Comparison of ENCODE assay signal across 8 cellular contexts in genomic region chr1:1788646-1789431, GRCh38. TPM values are rescaled to one million over a fixed set of nuclear protein-coding genes. Genes with fewer than 3 reads are reported as not detected.
DNase-seq lines count a peak whose midpoint lies in the region; ATAC-seq and TF ChIP-seq lines count a peak whose summit lies in the region.

No MANE protein-coding gene starts in this region.

- H3K9me3 Mint-ChIP-seq in activated CD4-positive, alpha-beta T cell treated with anti-CD3 and anti-CD28 coated beads for 36 hours (ENCODE audit: low read depth) = no peaks in the 10 kb centered on the region
- H3K9me3 Mint-ChIP-seq in endodermal cell = no peaks in the 10 kb centered on the region

- H3K4me1 ChIP-seq in endodermal cell (ENCODE audit: control insufficient read depth, insufficient read depth, low read length) (no peaks in the 10 kb centered on the region), psoas muscle (peaks cover 7% of the 10 kb centered on the region)

- WGBS in endodermal cell (ENCODE audit: insufficient coverage in 1 of 2, insufficient read length in 1 of 2), 2 experiments = 92 to 95% methylated on average over 19 to 25 of the region's 25 CpGs
- WGBS in psoas muscle, 3 donors = 80 to 85% (median 81%) methylated on average over 25 of the region's 25 CpGs

- POLR2A ChIA-PET in activated CD4-positive, alpha-beta T cell treated with anti-CD3 and anti-CD28 coated beads for 36 hours (lab: Charles Lee) = no interaction called here

- no peak overlapping the region for H3K4me3 ChIP-seq in endodermal cell (ENCODE audit: low read length)
- no peak overlapping the region for H3K4me3 ChIP-seq in psoas muscle

- H3K4me1 Mint-ChIP-seq in activated CD4-positive, alpha-beta T cell treated with anti-CD3 and anti-CD28 coated beads for 36 hours = no peaks in the 10 kb centered on the region
- no peaks in the 10 kb centered on the region for H3K4me1 Mint-ChIP-seq in endodermal cell

- H3K27ac ChIP-seq in endodermal cell (ENCODE audit: low read depth, low read length) = no peak overlapping the region
- no peak overlapping the region for H3K27ac ChIP-seq in psoas muscle

- ATAC-seq in activated CD4-positive, alpha-beta T cell treated with anti-CD3 and anti-CD28 coated beads for 36 hours = no peak
- peak in 1 of 4 donors; percentile 44 for ATAC-seq in psoas muscle
- ATAC-seq in GM18909 (IDR thresholded peaks at IDR 0.05; ENCODE audit: poor library complexity, unreplicated experiment) = no peak
- ATAC-seq in HG02623 (IDR thresholded peaks at IDR 0.05; ENCODE audit: unreplicated experiment) = no peak

- intact Hi-C loops in activated CD4-positive, alpha-beta T cell treated with anti-CD3 and anti-CD28 coated beads for 36 hours (cut with DNase I, micrococcal nuclease) = no loop called here
- intact Hi-C loops in psoas muscle (cut with DNase I) = no loop called here

- H3K9me3 ChIP-seq in endodermal cell (ENCODE audit: control insufficient read depth, low read length) (no peaks in the 10 kb centered on the region), psoas muscle (no peaks in the 10 kb centered on the region)

- DNase-seq in activated CD4-positive, alpha-beta T cell treated with anti-CD3 and anti-CD28 coated beads for 36 hours = peak; percentile 56
- DNase-seq in activated CD4-positive, alpha-beta T cell treated with anti-CD3 and anti-CD28 coated beads for 4 hours = no peak
- DNase-seq in NAMALWA (ENCODE audit: low spot score) (peak; percentile 58), endodermal cell (peak; percentile 84), psoas muscle (peak in 1 of 2 donors; percentile 10), NCI-H2029 (lab: John Stamatoyannopoulos, UW) (no peak)

- no peak overlapping the region for H3K9ac ChIP-seq in endodermal cell (ENCODE audit: extremely low read depth, low read length, poor library complexity, severe bottlenecking)

- peaks cover 55% of the 10 kb centered on the region for H3K36me3 Mint-ChIP-seq in activated CD4-positive, alpha-beta T cell treated with anti-CD3 and anti-CD28 coated beads for 36 hours (ENCODE audit: low read depth)
- peaks cover 86% of the 10 kb centered on the region for H3K36me3 Mint-ChIP-seq in endodermal cell (ENCODE audit: low read depth)

- peaks cover 87% of the 10 kb centered on the region for H3K36me3 ChIP-seq in endodermal cell (ENCODE audit: control insufficient read depth, insufficient read depth, low read length)
- H3K36me3 ChIP-seq in psoas muscle (ENCODE audit: insufficient read depth in 1 of 2, low read depth in 1 of 2) = peaks cover 0 to 91% of the 10 kb centered on the region in 2 donors

- CTCF ChIA-PET in activated CD4-positive, alpha-beta T cell treated with anti-CD3 and anti-CD28 coated beads for 36 hours (lab: Charles Lee) = interaction anchor here (0.6 to 1.2 kb wide), 3 partner anchors 9 to 275 kb away, joined by 3 to 4 read pairs (median 4); no protein-coding TSS in a partner anchor

- TF ChIP-seq CTCF in endodermal cell (conservative IDR thresholded peaks at IDR 0.05) (peak; percentile 78), psoas muscle (IDR thresholded peaks at IDR 0.05) (peak; percentile 15)

- H3K27me3 ChIP-seq in endodermal cell (ENCODE audit: control insufficient read depth, insufficient read depth, low read length, poor library complexity, severe bottlenecking) = no peaks in the 10 kb centered on the region
- no peaks in the 10 kb centered on the region for H3K27me3 ChIP-seq in psoas muscle (ENCODE audit: insufficient read depth in 3 of 3, low read length in 2 of 3)

- no peak overlapping the region for H3K4me3 Mint-ChIP-seq in activated CD4-positive, alpha-beta T cell treated with anti-CD3 and anti-CD28 coated beads for 36 hours
- H3K4me3 Mint-ChIP-seq in endodermal cell = no peak overlapping the region

- H3K27me3 Mint-ChIP-seq in activated CD4-positive, alpha-beta T cell treated with anti-CD3 and anti-CD28 coated beads for 36 hours = no peaks in the 10 kb centered on the region
- no peaks in the 10 kb centered on the region for H3K27me3 Mint-ChIP-seq in endodermal cell (ENCODE audit: insufficient read depth)

- no peak overlapping the region for H3K27ac Mint-ChIP-seq in activated CD4-positive, alpha-beta T cell treated with anti-CD3 and anti-CD28 coated beads for 36 hours
- peak overlapping the region; percentile 66 for H3K27ac Mint-ChIP-seq in endodermal cell

RNA-seq across cellular contexts. Expression of gene NADK, which starts 10.6 kb away (rescaled TPM):
- total RNA-seq in activated CD4-positive, alpha-beta T cell treated with anti-CD3 and anti-CD28 coated beads for 36 hours = 10 to 100 TPM; 53.1 to 56.2 TPM
- total RNA-seq in endodermal cell (10 to 100 TPM; 75.2 to 81.6 TPM), psoas muscle (10 to 100 TPM; 19.1 to 37.7 (median 28.7) TPM)
- 49.0 TPM for polyA plus RNA-seq in endodermal cell (2013, experiment 1 of 2)
- polyA plus RNA-seq in endodermal cell (2013, experiment 2 of 2) = 44.8 TPM
- polyA plus RNA-seq in psoas muscle = 10 to 100 TPM; 14.5 to 25.1 (median 22.5) TPM

Comparison
In these comparisons a context has a peak if more than half of its experiments do, and no peak if none do; other contexts are left out.
1. DNase-seq: peak in activated CD4-positive, alpha-beta T cell treated with anti-CD3 and anti-CD28 coated beads for 36 hours (single experiment), NAMALWA (single experiment) and endodermal cell (single experiment); none in activated CD4-positive, alpha-beta T cell treated with anti-CD3 and anti-CD28 coated beads for 4 hours (0 of 2) and NCI-H2029 (single experiment).